23 cellular contexts compared by ENCODE assay signal in genomic region chr3:83251490-83251889, GRCh38.
"Had no signal": no experiment of that assay in that cellular context is flagged by ENCODE, and none has a peak within 500 bp of the region (broad histone marks: within the 10 kb centered on the region; RNA-seq: fewer than 3 reads in every experiment).

No MANE protein-coding gene starts in this region.

- H3K4me1 ChIP-seq: colonic mucosa, esophagus muscularis mucosa, esophagus squamous epithelium, foreskin keratinocyte, gastrocnemius medialis, gastroesophageal sphincter, heart left ventricle, heart right ventricle had no signal

- H3K27ac ChIP-seq: colonic mucosa, coronary artery, dorsolateral prefrontal cortex, epithelial cell of prostate, esophagus muscularis mucosa, esophagus squamous epithelium, foreskin keratinocyte, gastrocnemius medialis, gastroesophageal sphincter, heart left ventricle, heart right ventricle had no signal

- H3K4me3 ChIP-seq: colonic mucosa, coronary artery, dorsolateral prefrontal cortex, esophagus muscularis mucosa, esophagus squamous epithelium, gastrocnemius medialis, gastroesophageal sphincter, heart left ventricle, heart right ventricle had no signal

- H3K27me3 ChIP-seq: colonic mucosa, dorsolateral prefrontal cortex, esophagus muscularis mucosa, esophagus squamous epithelium, foreskin keratinocyte, gastrocnemius medialis, gastroesophageal sphincter, heart left ventricle, heart right ventricle had no signal

- H3K36me3 ChIP-seq: colonic mucosa, esophagus muscularis mucosa, esophagus squamous epithelium, gastrocnemius medialis, gastroesophageal sphincter, heart left ventricle, heart right ventricle had no signal

- H3K9me3 ChIP-seq: colonic mucosa, esophagus squamous epithelium, gastrocnemius medialis, gastroesophageal sphincter had no signal

- DNase-seq: colonic mucosa; cortex of kidney; dermis blood vessel endothelial cell; dorsolateral prefrontal cortex; effector CD4-positive, alpha-beta T cell; effector CD8-positive, alpha-beta T cell; effector memory CD4-positive, alpha-beta T cell; effector memory CD8-positive, alpha-beta T cell; endodermal cell; erythroblast; esophagus squamous epithelium; foreskin fibroblast; foreskin keratinocyte; foreskin melanocyte; gastrocnemius medialis; glutamatergic neuron; head of caudate nucleus; heart left ventricle; heart right ventricle had no signal
